8 cellular contexts compared by ENCODE assay signal in the genomic region with DNA sequence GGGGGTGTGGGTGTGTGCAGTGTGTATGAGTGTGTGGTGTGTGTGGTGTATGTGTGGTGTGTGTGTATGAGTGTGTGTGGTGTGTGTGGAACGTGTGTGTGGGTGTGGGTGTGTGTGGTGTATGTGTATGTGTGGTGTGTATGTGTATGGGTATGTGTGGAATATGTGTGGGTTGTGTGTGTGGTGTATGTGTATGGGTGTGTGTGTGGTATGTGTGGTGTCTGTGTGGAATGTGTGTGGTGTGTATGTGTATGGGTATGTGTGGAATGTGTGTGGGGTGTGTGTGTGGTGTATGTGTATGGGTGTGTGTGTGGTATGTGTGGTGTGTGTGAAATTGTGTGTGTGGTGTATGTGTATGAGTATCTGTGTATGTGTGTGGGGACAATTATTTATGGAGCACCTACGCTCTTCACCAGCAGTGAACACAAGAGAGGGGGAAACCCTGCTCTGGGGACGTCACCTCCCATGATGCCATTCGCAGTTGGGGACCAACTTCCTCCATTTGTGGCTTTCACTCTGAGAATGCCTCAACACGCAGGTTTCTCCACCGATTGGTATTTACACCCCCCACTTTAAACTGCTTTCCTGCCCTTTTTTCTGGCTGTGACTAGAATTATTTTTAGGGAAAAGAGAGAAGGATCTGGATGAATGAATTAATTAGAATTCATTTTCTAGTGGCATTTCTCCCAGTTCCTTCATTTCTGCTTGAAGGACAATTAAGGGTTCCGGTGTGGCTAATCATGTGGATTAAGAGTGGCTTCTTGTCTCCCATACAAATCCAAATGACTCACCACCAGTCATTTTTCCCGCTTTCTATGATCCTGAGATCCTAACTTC.
A peak's percentile ranks its signal among the peaks of the same experiment; 100 is the strongest.
DNase-seq lines count a peak whose midpoint lies in the region; ATAC-seq and TF ChIP-seq lines count a peak whose summit lies in the region.

No MANE protein-coding gene starts in this region.

- no peak overlapping the region for H3K27ac Mint-ChIP-seq in activated naive CD8-positive, alpha-beta T cell treated with anti-CD3 and anti-CD28 coated beads for 36 hours

- H3K4me3 ChIP-seq in OCI-LY3 (ENCODE audit: low read length): peak overlapping the region; percentile 65

- peak overlapping the region; percentile 31; the same call in 1 of the 2 replicates for H3K9ac ChIP-seq in OCI-LY3 (ENCODE audit: low read length)

- peak overlapping the region; percentile 9 for H3K27ac ChIP-seq in OCI-LY3 (ENCODE audit: low read length)

- TF ChIP-seq CTCF in OCI-LY3 (IDR thresholded peaks at IDR 0.05; ENCODE audit: low read depth, low read length): no peak

- no peaks in the 10 kb centered on the region for H4K20me1 ChIP-seq in OCI-LY3 (ENCODE audit: insufficient read depth, low read length)

- DNase-seq in activated naive CD8-positive, alpha-beta T cell treated with anti-CD3 and anti-CD28 coated beads for 36 hours: peak; percentile 76
- DNase-seq in stimulated activated CD4-positive, alpha-beta T cell treated with anti-CD3 and anti-CD28 coated beads, Interleukin-1b, Interleukin-23, amount 100 ng/mL, for 48 hours: peak; percentile 82
- DNase-seq in ecto neural progenitor cell (ENCODE audit: low spot score) (no peak), NCI-H1694 (lab: John Stamatoyannopoulos, UW) (no peak), NCI-H2107 (lab: John Stamatoyannopoulos, UW) (no peak)

- ATAC-seq in GM18861 (IDR thresholded peaks at IDR 0.05; ENCODE audit: unreplicated experiment): peak; percentile 93
- ATAC-seq in HG02759 (IDR thresholded peaks at IDR 0.05; ENCODE audit: unreplicated experiment): peak; percentile 87

- H3K9me3 Mint-ChIP-seq in activated naive CD8-positive, alpha-beta T cell treated with anti-CD3 and anti-CD28 coated beads for 36 hours: peaks cover 8% of the 10 kb centered on the region

- peaks cover 6% of the 10 kb centered on the region; the same call in 1 of the 2 replicates for H3K9me3 ChIP-seq in OCI-LY3 (ENCODE audit: insufficient read depth, low read length)

- H3K27me3 Mint-ChIP-seq in activated naive CD8-positive, alpha-beta T cell treated with anti-CD3 and anti-CD28 coated beads for 36 hours: peaks cover 14% of the 10 kb centered on the region

- H3K4me1 Mint-ChIP-seq in activated naive CD8-positive, alpha-beta T cell treated with anti-CD3 and anti-CD28 coated beads for 36 hours: peaks cover 14% of the 10 kb centered on the region

- H3K27me3 ChIP-seq in OCI-LY3 (ENCODE audit: low read depth, low read length): peaks cover 29% of the 10 kb centered on the region

- no peaks in the 10 kb centered on the region for H3K79me2 ChIP-seq in OCI-LY3 (ENCODE audit: low read length)

- H3K4me2 ChIP-seq in OCI-LY3 (ENCODE audit: low read length): peak overlapping the region; percentile 76

- H2AFZ ChIP-seq in OCI-LY3 (ENCODE audit: low read depth, low read length): peak overlapping the region; percentile 50; the same call in 1 of the 2 replicates

- H3K36me3 ChIP-seq in OCI-LY3 (replicated peaks; ENCODE audit: low read depth, low read length): no peaks in the 10 kb centered on the region

- peaks cover 2% of the 10 kb centered on the region for H3K36me3 Mint-ChIP-seq in activated naive CD8-positive, alpha-beta T cell treated with anti-CD3 and anti-CD28 coated beads for 36 hours

- no peak overlapping the region for H3K4me3 Mint-ChIP-seq in activated naive CD8-positive, alpha-beta T cell treated with anti-CD3 and anti-CD28 coated beads for 36 hours

- peaks cover 24% of the 10 kb centered on the region for H3K4me1 ChIP-seq in OCI-LY3 (ENCODE audit: low read length)

Comparison
In these comparisons a context has a peak if more than half of its experiments do, and no peak if none do; other contexts are left out.
1. DNase-seq: peak in activated naive CD8-positive, alpha-beta T cell treated with anti-CD3 and anti-CD28 coated beads for 36 hours (single experiment) and stimulated activated CD4-positive, alpha-beta T cell treated with anti-CD3 and anti-CD28 coated beads, Interleukin-1b, Interleukin-23, amount 100 ng/mL, for 48 hours (single experiment); none in ecto neural progenitor cell (single experiment), NCI-H1694 (single experiment) and NCI-H2107 (single experiment).